1 cellular context compared by ENCODE assay signal in the genomic region with DNA sequence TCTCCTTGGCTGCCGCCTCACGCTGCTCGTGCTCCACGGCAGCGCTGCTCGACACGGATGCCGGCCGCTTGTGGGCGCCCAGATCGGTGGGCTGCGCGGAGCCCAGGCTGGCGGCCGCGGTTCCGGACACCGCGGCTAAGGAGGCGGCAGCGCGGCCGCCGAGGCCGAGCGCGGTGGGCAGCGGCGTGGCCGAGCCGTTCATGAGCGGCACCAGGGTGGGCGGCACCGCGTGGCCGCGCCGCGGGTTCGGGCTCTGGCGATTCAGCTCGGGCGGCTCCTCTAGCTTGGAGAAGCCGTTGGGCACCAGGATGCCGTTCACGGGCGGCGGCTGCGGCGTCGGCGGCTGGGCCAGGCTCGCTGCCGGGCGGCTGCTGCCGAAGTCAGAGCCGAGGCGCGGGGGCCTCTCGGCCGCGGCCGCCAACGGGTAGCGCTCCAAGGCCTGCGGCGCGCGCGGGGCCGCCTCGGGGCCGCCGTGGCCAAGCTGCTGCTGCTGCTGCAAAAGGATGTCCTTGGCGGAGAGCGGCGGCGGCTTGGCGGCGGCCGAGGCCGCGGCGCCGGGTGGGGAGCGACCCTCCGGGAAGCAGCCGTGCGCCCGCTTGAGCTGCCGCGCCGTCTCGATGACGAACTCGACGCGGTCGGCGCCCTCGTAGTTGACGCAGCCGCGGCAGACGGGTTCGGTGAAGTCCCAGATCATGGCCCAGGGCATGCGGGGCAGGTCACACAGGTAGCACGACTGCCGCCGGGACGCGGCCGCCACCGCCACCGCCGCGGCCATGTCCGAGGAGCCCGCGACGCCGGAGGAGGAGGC.
TF ChIP-seq lines count a peak whose summit lies in the region.

No MANE protein-coding gene starts in this region.

TF ChIP-seq in HepG2, 621 proteins besides CTCF, POLR2A, EP300 and RAD21 (continued from another document and continues in another):
- no peak for TF ChIP-seq FOXJ3 (CRISPR knock-in tag; IDR thresholded peaks at IDR 0.05; ENCODE audit: borderline replicate concordance)
- TF ChIP-seq, protein P1, sequence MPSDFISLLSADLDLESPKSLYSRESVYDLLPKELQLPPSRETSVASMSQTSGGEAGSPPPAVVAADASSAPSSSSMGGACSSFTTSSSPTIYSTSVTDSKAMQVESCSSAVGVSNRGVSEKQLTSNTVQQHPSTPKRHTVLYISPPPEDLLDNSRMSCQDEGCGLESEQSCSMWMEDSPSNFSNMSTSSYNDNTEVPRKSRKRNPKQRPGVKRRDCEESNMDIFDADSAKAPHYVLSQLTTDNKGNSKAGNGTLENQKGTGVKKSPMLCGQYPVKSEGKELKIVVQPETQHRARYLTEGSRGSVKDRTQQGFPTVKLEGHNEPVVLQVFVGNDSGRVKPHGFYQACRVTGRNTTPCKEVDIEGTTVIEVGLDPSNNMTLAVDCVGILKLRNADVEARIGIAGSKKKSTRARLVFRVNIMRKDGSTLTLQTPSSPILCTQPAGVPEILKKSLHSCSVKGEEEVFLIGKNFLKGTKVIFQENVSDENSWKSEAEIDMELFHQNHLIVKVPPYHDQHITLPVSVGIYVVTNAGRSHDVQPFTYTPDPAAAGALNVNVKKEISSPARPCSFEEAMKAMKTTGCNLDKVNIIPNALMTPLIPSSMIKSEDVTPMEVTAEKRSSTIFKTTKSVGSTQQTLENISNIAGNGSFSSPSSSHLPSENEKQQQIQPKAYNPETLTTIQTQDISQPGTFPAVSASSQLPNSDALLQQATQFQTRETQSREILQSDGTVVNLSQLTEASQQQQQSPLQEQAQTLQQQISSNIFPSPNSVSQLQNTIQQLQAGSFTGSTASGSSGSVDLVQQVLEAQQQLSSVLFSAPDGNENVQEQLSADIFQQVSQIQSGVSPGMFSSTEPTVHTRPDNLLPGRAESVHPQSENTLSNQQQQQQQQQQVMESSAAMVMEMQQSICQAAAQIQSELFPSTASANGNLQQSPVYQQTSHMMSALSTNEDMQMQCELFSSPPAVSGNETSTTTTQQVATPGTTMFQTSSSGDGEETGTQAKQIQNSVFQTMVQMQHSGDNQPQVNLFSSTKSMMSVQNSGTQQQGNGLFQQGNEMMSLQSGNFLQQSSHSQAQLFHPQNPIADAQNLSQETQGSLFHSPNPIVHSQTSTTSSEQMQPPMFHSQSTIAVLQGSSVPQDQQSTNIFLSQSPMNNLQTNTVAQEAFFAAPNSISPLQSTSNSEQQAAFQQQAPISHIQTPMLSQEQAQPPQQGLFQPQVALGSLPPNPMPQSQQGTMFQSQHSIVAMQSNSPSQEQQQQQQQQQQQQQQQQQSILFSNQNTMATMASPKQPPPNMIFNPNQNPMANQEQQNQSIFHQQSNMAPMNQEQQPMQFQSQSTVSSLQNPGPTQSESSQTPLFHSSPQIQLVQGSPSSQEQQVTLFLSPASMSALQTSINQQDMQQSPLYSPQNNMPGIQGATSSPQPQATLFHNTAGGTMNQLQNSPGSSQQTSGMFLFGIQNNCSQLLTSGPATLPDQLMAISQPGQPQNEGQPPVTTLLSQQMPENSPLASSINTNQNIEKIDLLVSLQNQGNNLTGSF (CRISPR knock-in tag; IDR thresholded peaks at IDR 0.05): no peak
- no peak for TF ChIP-seq STAT5B (CRISPR knock-in tag; IDR thresholded peaks at IDR 0.05)
- TF ChIP-seq SOX6 (IDR thresholded peaks at IDR 0.05): no peak
- TF ChIP-seq SOX6 (CRISPR knock-in tag; IDR thresholded peaks at IDR 0.05): 0 out of 2 replicates have a peak, but pooled peaks have one; percentile 17
- TF ChIP-seq, protein P2, sequence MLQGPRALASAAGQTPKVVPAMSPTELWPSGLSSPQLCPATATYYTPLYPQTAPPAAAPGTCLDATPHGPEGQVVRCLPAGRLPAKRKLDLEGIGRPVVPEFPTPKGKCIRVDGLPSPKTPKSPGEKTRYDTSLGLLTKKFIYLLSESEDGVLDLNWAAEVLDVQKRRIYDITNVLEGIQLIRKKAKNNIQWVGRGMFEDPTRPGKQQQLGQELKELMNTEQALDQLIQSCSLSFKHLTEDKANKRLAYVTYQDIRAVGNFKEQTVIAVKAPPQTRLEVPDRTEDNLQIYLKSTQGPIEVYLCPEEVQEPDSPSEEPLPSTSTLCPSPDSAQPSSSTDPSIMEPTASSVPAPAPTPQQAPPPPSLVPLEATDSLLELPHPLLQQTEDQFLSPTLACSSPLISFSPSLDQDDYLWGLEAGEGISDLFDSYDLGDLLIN (CRISPR knock-in tag; IDR thresholded peaks at IDR 0.05; ENCODE audit: borderline replicate concordance): no peak
- no peak for TF ChIP-seq TBX2 (CRISPR knock-in tag; IDR thresholded peaks at IDR 0.05; ENCODE audit: borderline replicate concordance)
- TF ChIP-seq SCMH1 (CRISPR knock-in tag; IDR thresholded peaks at IDR 0.05; ENCODE audit: borderline replicate concordance): no peak
- peak; percentile 84 for TF ChIP-seq YY1 (IDR thresholded peaks at IDR 0.05; ENCODE audit: insufficient read depth, insufficient replicate concordance, low read depth, low read length)
- no peak for TF ChIP-seq ELF4 (CRISPR knock-in tag; IDR thresholded peaks at IDR 0.05; ENCODE audit: borderline replicate concordance)
- TF ChIP-seq, protein P3, sequence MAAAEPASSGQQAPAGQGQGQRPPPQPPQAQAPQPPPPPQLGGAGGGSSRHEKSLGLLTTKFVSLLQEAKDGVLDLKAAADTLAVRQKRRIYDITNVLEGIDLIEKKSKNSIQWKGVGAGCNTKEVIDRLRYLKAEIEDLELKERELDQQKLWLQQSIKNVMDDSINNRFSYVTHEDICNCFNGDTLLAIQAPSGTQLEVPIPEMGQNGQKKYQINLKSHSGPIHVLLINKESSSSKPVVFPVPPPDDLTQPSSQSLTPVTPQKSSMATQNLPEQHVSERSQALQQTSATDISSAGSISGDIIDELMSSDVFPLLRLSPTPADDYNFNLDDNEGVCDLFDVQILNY (CRISPR knock-in tag; conservative IDR thresholded peaks at IDR 0.05): no peak; the same call in 1 of the 2 replicates
- TF ChIP-seq, protein P4, sequence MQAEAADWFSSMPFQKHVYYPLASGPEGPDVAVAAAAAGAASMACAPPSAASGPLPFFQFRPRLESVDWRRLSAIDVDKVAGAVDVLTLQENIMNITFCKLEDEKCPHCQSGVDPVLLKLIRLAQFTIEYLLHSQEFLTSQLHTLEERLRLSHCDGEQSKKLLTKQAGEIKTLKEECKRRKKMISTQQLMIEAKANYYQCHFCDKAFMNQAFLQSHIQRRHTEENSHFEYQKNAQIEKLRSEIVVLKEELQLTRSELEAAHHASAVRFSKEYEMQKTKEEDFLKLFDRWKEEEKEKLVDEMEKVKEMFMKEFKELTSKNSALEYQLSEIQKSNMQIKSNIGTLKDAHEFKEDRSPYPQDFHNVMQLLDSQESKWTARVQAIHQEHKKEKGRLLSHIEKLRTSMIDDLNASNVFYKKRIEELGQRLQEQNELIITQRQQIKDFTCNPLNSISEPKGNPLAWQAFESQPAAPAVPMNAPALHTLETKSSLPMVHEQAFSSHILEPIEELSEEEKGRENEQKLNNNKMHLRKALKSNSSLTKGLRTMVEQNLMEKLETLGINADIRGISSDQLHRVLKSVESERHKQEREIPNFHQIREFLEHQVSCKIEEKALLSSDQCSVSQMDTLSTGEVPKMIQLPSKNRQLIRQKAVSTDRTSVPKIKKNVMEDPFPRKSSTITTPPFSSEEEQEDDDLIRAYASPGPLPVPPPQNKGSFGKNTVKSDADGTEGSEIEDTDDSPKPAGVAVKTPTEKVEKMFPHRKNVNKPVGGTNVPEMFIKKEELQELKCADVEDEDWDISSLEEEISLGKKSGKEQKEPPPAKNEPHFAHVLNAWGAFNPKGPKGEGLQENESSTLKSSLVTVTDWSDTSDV (CRISPR knock-in tag; IDR thresholded peaks at IDR 0.05): no peak
- peak; percentile 81 for TF ChIP-seq ZSCAN21 (CRISPR knock-in tag; IDR thresholded peaks at IDR 0.05; ENCODE audit: borderline replicate concordance)
- TF ChIP-seq, protein P5, sequence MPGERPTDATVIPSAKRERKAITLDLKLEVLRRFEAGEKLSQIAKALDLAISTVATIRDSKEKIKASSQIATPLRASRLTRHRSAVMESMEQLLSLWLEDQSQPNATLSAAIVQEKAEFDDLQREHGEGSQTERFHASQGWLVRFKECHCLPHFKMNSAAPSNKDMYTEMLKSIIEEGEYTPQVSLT (CRISPR knock-in tag; IDR thresholded peaks at IDR 0.05; ENCODE audit: borderline replicate concordance, low read depth): no peak
- peak; percentile 75; the same call in 1 of the 2 replicates for TF ChIP-seq HNRNPL (IDR thresholded peaks at IDR 0.05; ENCODE audit: low read depth, low read length)
- TF ChIP-seq ZBTB8A (CRISPR knock-in tag; IDR thresholded peaks at IDR 0.05; ENCODE audit: borderline replicate concordance, low read depth): no peak
- TF ChIP-seq DNMT3B (CRISPR knock-in tag; conservative IDR thresholded peaks at IDR 0.05): no peak
- TF ChIP-seq, protein P6, sequence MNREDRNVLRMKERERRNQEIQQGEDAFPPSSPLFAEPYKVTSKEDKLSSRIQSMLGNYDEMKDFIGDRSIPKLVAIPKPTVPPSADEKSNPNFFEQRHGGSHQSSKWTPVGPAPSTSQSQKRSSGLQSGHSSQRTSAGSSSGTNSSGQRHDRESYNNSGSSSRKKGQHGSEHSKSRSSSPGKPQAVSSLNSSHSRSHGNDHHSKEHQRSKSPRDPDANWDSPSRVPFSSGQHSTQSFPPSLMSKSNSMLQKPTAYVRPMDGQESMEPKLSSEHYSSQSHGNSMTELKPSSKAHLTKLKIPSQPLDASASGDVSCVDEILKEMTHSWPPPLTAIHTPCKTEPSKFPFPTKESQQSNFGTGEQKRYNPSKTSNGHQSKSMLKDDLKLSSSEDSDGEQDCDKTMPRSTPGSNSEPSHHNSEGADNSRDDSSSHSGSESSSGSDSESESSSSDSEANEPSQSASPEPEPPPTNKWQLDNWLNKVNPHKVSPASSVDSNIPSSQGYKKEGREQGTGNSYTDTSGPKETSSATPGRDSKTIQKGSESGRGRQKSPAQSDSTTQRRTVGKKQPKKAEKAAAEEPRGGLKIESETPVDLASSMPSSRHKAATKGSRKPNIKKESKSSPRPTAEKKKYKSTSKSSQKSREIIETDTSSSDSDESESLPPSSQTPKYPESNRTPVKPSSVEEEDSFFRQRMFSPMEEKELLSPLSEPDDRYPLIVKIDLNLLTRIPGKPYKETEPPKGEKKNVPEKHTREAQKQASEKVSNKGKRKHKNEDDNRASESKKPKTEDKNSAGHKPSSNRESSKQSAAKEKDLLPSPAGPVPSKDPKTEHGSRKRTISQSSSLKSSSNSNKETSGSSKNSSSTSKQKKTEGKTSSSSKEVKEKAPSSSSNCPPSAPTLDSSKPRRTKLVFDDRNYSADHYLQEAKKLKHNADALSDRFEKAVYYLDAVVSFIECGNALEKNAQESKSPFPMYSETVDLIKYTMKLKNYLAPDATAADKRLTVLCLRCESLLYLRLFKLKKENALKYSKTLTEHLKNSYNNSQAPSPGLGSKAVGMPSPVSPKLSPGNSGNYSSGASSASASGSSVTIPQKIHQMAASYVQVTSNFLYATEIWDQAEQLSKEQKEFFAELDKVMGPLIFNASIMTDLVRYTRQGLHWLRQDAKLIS (CRISPR knock-in tag; IDR thresholded peaks at IDR 0.05): peak; percentile 99
- no peak for TF ChIP-seq ZNF747 (CRISPR knock-in tag; IDR thresholded peaks at IDR 0.05; ENCODE audit: borderline replicate concordance)
- no peak for TF ChIP-seq NR2F2 (IDR thresholded peaks at IDR 0.05; ENCODE audit: borderline replicate concordance, low read depth)
- no peak for TF ChIP-seq MAF1 (CRISPR knock-in tag; IDR thresholded peaks at IDR 0.05; ENCODE audit: borderline replicate concordance)
- no peak for TF ChIP-seq ZNF484 (CRISPR knock-in tag; IDR thresholded peaks at IDR 0.05; ENCODE audit: borderline replicate concordance, low read depth)
- TF ChIP-seq CEBPG (CRISPR knock-in tag; IDR thresholded peaks at IDR 0.05): no peak
- no peak for TF ChIP-seq HDAC6 (IDR thresholded peaks at IDR 0.05; ENCODE audit: low read depth, low read length)
- peak; percentile 78 for TF ChIP-seq POLR2G (IDR thresholded peaks at IDR 0.05; ENCODE audit: low read depth, low read length)
- TF ChIP-seq CBX1 (IDR thresholded peaks at IDR 0.05; ENCODE audit: low read depth): peak; percentile 7
- TF ChIP-seq ZNF549 (CRISPR knock-in tag; IDR thresholded peaks at IDR 0.05): no peak
- TF ChIP-seq ZNF572 (CRISPR knock-in tag; IDR thresholded peaks at IDR 0.05): no peak
- TF ChIP-seq, protein P7, sequence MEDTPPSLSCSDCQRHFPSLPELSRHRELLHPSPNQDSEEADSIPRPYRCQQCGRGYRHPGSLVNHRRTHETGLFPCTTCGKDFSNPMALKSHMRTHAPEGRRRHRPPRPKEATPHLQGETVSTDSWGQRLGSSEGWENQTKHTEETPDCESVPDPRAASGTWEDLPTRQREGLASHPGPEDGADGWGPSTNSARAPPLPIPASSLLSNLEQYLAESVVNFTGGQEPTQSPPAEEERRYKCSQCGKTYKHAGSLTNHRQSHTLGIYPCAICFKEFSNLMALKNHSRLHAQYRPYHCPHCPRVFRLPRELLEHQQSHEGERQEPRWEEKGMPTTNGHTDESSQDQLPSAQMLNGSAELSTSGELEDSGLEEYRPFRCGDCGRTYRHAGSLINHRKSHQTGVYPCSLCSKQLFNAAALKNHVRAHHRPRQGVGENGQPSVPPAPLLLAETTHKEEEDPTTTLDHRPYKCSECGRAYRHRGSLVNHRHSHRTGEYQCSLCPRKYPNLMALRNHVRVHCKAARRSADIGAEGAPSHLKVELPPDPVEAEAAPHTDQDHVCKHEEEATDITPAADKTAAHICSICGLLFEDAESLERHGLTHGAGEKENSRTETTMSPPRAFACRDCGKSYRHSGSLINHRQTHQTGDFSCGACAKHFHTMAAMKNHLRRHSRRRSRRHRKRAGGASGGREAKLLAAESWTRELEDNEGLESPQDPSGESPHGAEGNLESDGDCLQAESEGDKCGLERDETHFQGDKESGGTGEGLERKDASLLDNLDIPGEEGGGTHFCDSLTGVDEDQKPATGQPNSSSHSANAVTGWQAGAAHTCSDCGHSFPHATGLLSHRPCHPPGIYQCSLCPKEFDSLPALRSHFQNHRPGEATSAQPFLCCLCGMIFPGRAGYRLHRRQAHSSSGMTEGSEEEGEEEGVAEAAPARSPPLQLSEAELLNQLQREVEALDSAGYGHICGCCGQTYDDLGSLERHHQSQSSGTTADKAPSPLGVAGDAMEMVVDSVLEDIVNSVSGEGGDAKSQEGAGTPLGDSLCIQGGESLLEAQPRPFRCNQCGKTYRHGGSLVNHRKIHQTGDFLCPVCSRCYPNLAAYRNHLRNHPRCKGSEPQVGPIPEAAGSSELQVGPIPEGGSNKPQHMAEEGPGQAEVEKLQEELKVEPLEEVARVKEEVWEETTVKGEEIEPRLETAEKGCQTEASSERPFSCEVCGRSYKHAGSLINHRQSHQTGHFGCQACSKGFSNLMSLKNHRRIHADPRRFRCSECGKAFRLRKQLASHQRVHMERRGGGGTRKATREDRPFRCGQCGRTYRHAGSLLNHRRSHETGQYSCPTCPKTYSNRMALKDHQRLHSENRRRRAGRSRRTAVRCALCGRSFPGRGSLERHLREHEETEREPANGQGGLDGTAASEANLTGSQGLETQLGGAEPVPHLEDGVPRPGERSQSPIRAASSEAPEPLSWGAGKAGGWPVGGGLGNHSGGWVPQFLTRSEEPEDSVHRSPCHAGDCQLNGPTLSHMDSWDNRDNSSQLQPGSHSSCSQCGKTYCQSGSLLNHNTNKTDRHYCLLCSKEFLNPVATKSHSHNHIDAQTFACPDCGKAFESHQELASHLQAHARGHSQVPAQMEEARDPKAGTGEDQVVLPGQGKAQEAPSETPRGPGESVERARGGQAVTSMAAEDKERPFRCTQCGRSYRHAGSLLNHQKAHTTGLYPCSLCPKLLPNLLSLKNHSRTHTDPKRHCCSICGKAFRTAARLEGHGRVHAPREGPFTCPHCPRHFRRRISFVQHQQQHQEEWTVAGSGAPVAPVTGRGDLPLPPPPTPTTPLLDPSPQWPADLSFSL (CRISPR knock-in tag; IDR thresholded peaks at IDR 0.05): no peak
- 0 out of 2 replicates have a peak, but pooled peaks have one; percentile 24 for TF ChIP-seq ZNF816 (CRISPR knock-in tag; IDR thresholded peaks at IDR 0.05; ENCODE audit: borderline replicate concordance)
